ENCODE assay signal across 10 cellular contexts in the genomic region with DNA sequence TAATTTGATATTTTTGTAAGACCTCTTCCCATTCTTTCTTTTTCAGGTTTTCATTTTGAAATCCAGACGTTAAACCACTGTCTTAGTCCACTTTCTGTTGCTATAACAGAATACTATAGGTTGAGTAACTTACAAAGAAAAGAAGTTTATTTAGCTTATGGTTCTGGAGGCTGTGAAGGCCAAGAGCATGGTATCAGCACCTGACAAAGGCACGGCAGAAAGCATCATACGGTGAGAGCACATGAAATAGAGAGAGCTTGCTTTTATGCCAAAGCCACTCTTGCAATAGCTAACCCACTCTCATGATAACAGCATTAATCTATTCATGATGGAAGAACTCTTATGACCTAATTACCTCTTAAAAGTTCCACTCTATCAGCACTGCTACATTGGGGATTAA.
"Had no signal": no experiment of that assay in that cellular context is flagged by ENCODE, and none has a peak within 500 bp of the region (broad histone marks: within the 10 kb centered on the region; RNA-seq: fewer than 3 reads in every experiment).

No MANE protein-coding gene starts in this region.

- H3K4me1 Mint-ChIP-seq: GM23338, H9 had no signal

- H3K4me1 ChIP-seq: HAP-1 had no signal

- H3K36me3 ChIP-seq: HAP-1 had no signal

- H3K4me2 ChIP-seq: GM23338 had no signal

- H3K4me3 Mint-ChIP-seq: GM23338, H9, HFFc6 had no signal

- H3K27ac ChIP-seq: GM23248 had no signal

- H3K4me3 ChIP-seq: GM23248, GM23338, HAP-1 had no signal

- H3K27ac Mint-ChIP-seq: GM23338, H9, HFFc6 had no signal

- H2AFZ ChIP-seq: GM23248, GM23338 had no signal

- H3K9me3 ChIP-seq: HAP-1 had no signal

- ATAC-seq: GM23338, HCT116 had no signal

- FAIRE-seq: H1, H54 had no signal

- H3K9me3 Mint-ChIP-seq: HFFc6 had no signal

- H3K9ac ChIP-seq: GM23248 had no signal

- DNase-seq: GOT3, H7, H9, HFFc6 had no signal
